Comparison of ENCODE assay signal across 1 cellular context in genomic region chr15:99134317-99134821, GRCh38.
A peak's percentile ranks its signal among the peaks of the same experiment; 100 is the strongest.
TF ChIP-seq lines count a peak whose summit lies in the region.

No MANE protein-coding gene starts in this region.

TF ChIP-seq in H1, 55 proteins besides CTCF, POLR2A, EP300 and RAD21:
- TF ChIP-seq SIX5 (IDR thresholded peaks at IDR 0.05; ENCODE audit: low read depth, low read length) (no peak), EZH2 (IDR thresholded peaks at IDR 0.05; ENCODE audit: low read depth, low read length, severe bottlenecking) (no peak), MAFK (IDR thresholded peaks at IDR 0.05; ENCODE audit: low read depth, low read length) (peak; percentile 51)
